ENCODE assay signal across 11 cellular contexts in genomic region chr7:50409856-50410468, GRCh38. TPM values are rescaled to one million over a fixed set of nuclear protein-coding genes. Genes with fewer than 3 reads are reported as not detected.
DNase-seq lines count a peak whose midpoint lies in the region; ATAC-seq and TF ChIP-seq lines count a peak whose summit lies in the region.
"Had no signal": no experiment of that assay in that cellular context is flagged by ENCODE, and none has a peak within 500 bp of the region (broad histone marks: within the 10 kb centered on the region; RNA-seq: fewer than 3 reads in every experiment).

No MANE protein-coding gene starts in this region.

- no peak overlapping the region for H3K4me2 ChIP-seq in hepatocyte

- no peaks in the 10 kb centered on the region for H3K36me3 Mint-ChIP-seq in activated naive CD8-positive, alpha-beta T cell

- H3K9me3 Mint-ChIP-seq in activated naive CD8-positive, alpha-beta T cell (ENCODE audit: low read depth), result no peaks in the 10 kb centered on the region

- no peaks in the 10 kb centered on the region for H3K9me3 ChIP-seq in HAP-1
- H3K9me3 ChIP-seq in hepatocyte (ENCODE audit: low read depth), result no peaks in the 10 kb centered on the region
- H3K9me3 ChIP-seq: colonic mucosa, SJSA1 had no signal

- H4K20me1 ChIP-seq in hepatocyte (ENCODE audit: insufficient read depth, poor library complexity, severe bottlenecking), result no peaks in the 10 kb centered on the region

- 92% methylated on average over 15 of the region's 15 CpGs for WGBS in hepatocyte (ENCODE audit: low lambda C conversion rate, missing lambda C conversion rate)

- no peaks in the 10 kb centered on the region for H3K27me3 ChIP-seq in GM06990 (replicated peaks; ENCODE audit: control insufficient read depth, insufficient read depth, low read length)
- H3K27me3 ChIP-seq in HAP-1 (ENCODE audit: low read depth), result no peaks in the 10 kb centered on the region
- peaks cover 11% of the 10 kb centered on the region for H3K27me3 ChIP-seq in hepatocyte
- H3K27me3 ChIP-seq: colonic mucosa, SJSA1 had no signal

- H3K9me2 ChIP-seq in hepatocyte (replicated peaks; ENCODE audit: insufficient read depth), result no peaks in the 10 kb centered on the region

- no peaks in the 10 kb centered on the region for H3K79me2 ChIP-seq in hepatocyte

- no peaks in the 10 kb centered on the region for H3K27me3 Mint-ChIP-seq in activated naive CD8-positive, alpha-beta T cell

- H3K36me3 ChIP-seq in GM06990 (ENCODE audit: control insufficient read depth, insufficient read depth, low read length), result no peaks in the 10 kb centered on the region
- H3K36me3 ChIP-seq in HAP-1 (replicated peaks), result no peaks in the 10 kb centered on the region
- no peaks in the 10 kb centered on the region for H3K36me3 ChIP-seq in hepatocyte (replicated peaks; ENCODE audit: insufficient read depth, low read depth)
- H3K36me3 ChIP-seq: colonic mucosa, SJSA1 had no signal

- H3K4me3 ChIP-seq in GM06990 (replicated peaks; ENCODE audit: low read depth, low read length), result no peak overlapping the region
- no peak overlapping the region for H3K4me3 ChIP-seq in HAP-1
- H3K4me3 ChIP-seq in hepatocyte, result no peak overlapping the region
- H3K4me3 ChIP-seq: colonic mucosa, SJSA1 had no signal

- H3K4me3 Mint-ChIP-seq in activated naive CD8-positive, alpha-beta T cell, result peak overlapping the region; percentile 68

- peak; percentile 62 for ATAC-seq in GM19395 (IDR thresholded peaks at IDR 0.05; ENCODE audit: unreplicated experiment)
- peak; percentile 51 for ATAC-seq in HG03159 (IDR thresholded peaks at IDR 0.05; ENCODE audit: unreplicated experiment)

- H3K27ac ChIP-seq in hepatocyte, result no peak overlapping the region
- H3K27ac ChIP-seq: colonic mucosa, SJSA1 had no signal

- TF ChIP-seq CTCF in GM06990 (IDR thresholded peaks at IDR 0.05; ENCODE audit: insufficient read depth, low read length, poor library complexity, severe bottlenecking) (no peak), hepatocyte (IDR thresholded peaks at IDR 0.05; ENCODE audit: poor library complexity) (no peak)

- H3K4me1 Mint-ChIP-seq in activated naive CD8-positive, alpha-beta T cell (ENCODE audit: low read depth), result peaks cover 73% of the 10 kb centered on the region

- H3K27ac Mint-ChIP-seq in activated naive CD8-positive, alpha-beta T cell, result peak overlapping the region; percentile 93

- no peaks in the 10 kb centered on the region for H3K4me1 ChIP-seq in HAP-1
- no peaks in the 10 kb centered on the region for H3K4me1 ChIP-seq in hepatocyte (ENCODE audit: insufficient read depth)
- H3K4me1 ChIP-seq: colonic mucosa, SJSA1 had no signal

- no peak overlapping the region for H2AFZ ChIP-seq in hepatocyte

- in situ Hi-C loops in HAP-1 (cut with MboI; ENCODE audit: low sequenced_read_pairs), result loop anchor here (25.0 kb wide), 1 partner anchor 323 kb away; the partner anchor contains the start of gene ZPBP

- DNase-seq in GM06990 (ENCODE audit: extremely low read depth, insufficient read length), result peak; percentile 78
- DNase-seq in HAP-1 (ENCODE audit: low spot score in 2 of 2), result no peak
- no peak for DNase-seq in DMS153 (lab: John Stamatoyannopoulos, UW)
- DNase-seq in hepatocyte (ENCODE audit: low spot score), result no peak
- no peak for DNase-seq in T-helper 2 cell
- DNase-seq: colonic mucosa, mesendoderm had no signal

RNA-seq across cellular contexts. Expression of gene FIGNL1, which starts 40.2 kb away (rescaled TPM):
- total RNA-seq in hepatocyte, result 11.8 and 13.6 TPM in 2 replicates
- polyA plus RNA-seq in hepatocyte, result 2.7 and 4.3 TPM in 2 replicates
